8 cellular contexts compared by ENCODE assay signal in genomic region chr11:7665473-7666291, GRCh38. TPM values are rescaled to one million over a fixed set of nuclear protein-coding genes. Genes with fewer than 3 reads are reported as not detected.
DNase-seq lines count a peak whose midpoint lies in the region; ATAC-seq and TF ChIP-seq lines count a peak whose summit lies in the region.

No MANE protein-coding gene starts in this region.

- H3K9me3 ChIP-seq in CD4-positive, alpha-beta memory T cell (ENCODE audit: control insufficient read depth in 1 of 2, low read length in 2 of 2): no peaks in the 10 kb centered on the region
- H3K9me3 ChIP-seq in endodermal cell (ENCODE audit: control insufficient read depth, low read length): peaks cover 12% of the 10 kb centered on the region

- no peak overlapping the region for H3K4me3 Mint-ChIP-seq in CD4-positive, alpha-beta memory T cell
- H3K4me3 Mint-ChIP-seq in activated CD8-positive, alpha-beta T cell treated with anti-CD3 and anti-CD28 coated beads, Interleukin-2, amount 10 ng/mL, durations not matched to agents 7 days and 5 days: no peak overlapping the region
- H3K4me3 Mint-ChIP-seq in endodermal cell: no peak overlapping the region
- no peak overlapping the region for H3K4me3 Mint-ChIP-seq in stimulated activated memory B cell treated with anti-CD40 and anti-IgM and Interleukin-4, amounts not matched to agents 10 μg/mL and 1 μg/mL and 100 μg/mL, for 72 hours

- no peak overlapping the region for H3K27ac Mint-ChIP-seq in CD4-positive, alpha-beta memory T cell
- no peak overlapping the region for H3K27ac Mint-ChIP-seq in activated CD8-positive, alpha-beta T cell treated with anti-CD3 and anti-CD28 coated beads, Interleukin-2, amount 10 ng/mL, durations not matched to agents 7 days and 5 days
- peak overlapping the region; percentile 76 for H3K27ac Mint-ChIP-seq in endodermal cell
- no peak overlapping the region for H3K27ac Mint-ChIP-seq in stimulated activated memory B cell treated with anti-CD40 and anti-IgM and Interleukin-4, amounts not matched to agents 10 μg/mL and 1 μg/mL and 100 μg/mL, for 72 hours

- TF ChIP-seq CTCF in endodermal cell (conservative IDR thresholded peaks at IDR 0.05): peak; percentile 89

- no peaks in the 10 kb centered on the region for H3K27me3 ChIP-seq in CD4-positive, alpha-beta memory T cell (ENCODE audit: insufficient read depth, low read length)
- H3K27me3 ChIP-seq in endodermal cell (ENCODE audit: control insufficient read depth, insufficient read depth, low read length, poor library complexity, severe bottlenecking): no peaks in the 10 kb centered on the region

- H3K9ac ChIP-seq in endodermal cell (ENCODE audit: extremely low read depth, low read length, poor library complexity, severe bottlenecking): no peak overlapping the region

- POLR2A ChIA-PET in CD4-positive, alpha-beta memory T cell (lab: Charles Lee; ENCODE audit: partially characterized antibody): interaction anchor here (2.3 kb wide), 1 partner anchor 151 kb away, joined by 6 read pairs; no protein-coding TSS in a partner anchor
- POLR2A ChIA-PET in activated CD8-positive, alpha-beta T cell treated with anti-CD3 and anti-CD28 coated beads, Interleukin-2, amount 10 ng/mL, durations not matched to agents 7 days and 5 days (lab: Charles Lee): no interaction called here

- no peak overlapping the region for H3K27ac ChIP-seq in CD4-positive, alpha-beta memory T cell (ENCODE audit: low read depth, low read length)
- H3K27ac ChIP-seq in endodermal cell (ENCODE audit: low read depth, low read length): no peak overlapping the region

- no peaks in the 10 kb centered on the region for H3K4me1 ChIP-seq in CD4-positive, alpha-beta memory T cell (ENCODE audit: insufficient read depth, low read length)
- H3K4me1 ChIP-seq in endodermal cell (ENCODE audit: control insufficient read depth, insufficient read depth, low read length): peaks cover 7% of the 10 kb centered on the region

- peaks cover 0 to 3% (median under 1%) of the 10 kb centered on the region in 4 donors for H3K4me1 Mint-ChIP-seq in CD4-positive, alpha-beta memory T cell
- H3K4me1 Mint-ChIP-seq in activated CD8-positive, alpha-beta T cell treated with anti-CD3 and anti-CD28 coated beads, Interleukin-2, amount 10 ng/mL, durations not matched to agents 7 days and 5 days (ENCODE audit: low read depth): no peaks in the 10 kb centered on the region
- peaks cover 21% of the 10 kb centered on the region for H3K4me1 Mint-ChIP-seq in endodermal cell
- peaks cover 10% of the 10 kb centered on the region for H3K4me1 Mint-ChIP-seq in stimulated activated memory B cell treated with anti-CD40 and anti-IgM and Interleukin-4, amounts not matched to agents 10 μg/mL and 1 μg/mL and 100 μg/mL, for 72 hours

- peak; percentile 38 for TF ChIP-seq POLR2A in GM19193 (IDR thresholded peaks at IDR 0.05; ENCODE audit: extremely low read depth, insufficient read depth, insufficient read length)

- intact Hi-C loops in CD4-positive, alpha-beta memory T cell (cut with micrococcal nuclease): loop anchor here (1.0 kb wide), 3 partner anchors 94 to 223 kb away; partner anchors contain the start of gene PPFIBP2

- no peaks in the 10 kb centered on the region for H3K36me3 ChIP-seq in CD4-positive, alpha-beta memory T cell (ENCODE audit: insufficient read depth, low read length)
- peaks cover 61% of the 10 kb centered on the region for H3K36me3 ChIP-seq in endodermal cell (ENCODE audit: control insufficient read depth, insufficient read depth, low read length)

- WGBS in endodermal cell (ENCODE audit: insufficient coverage in 1 of 2, insufficient read length in 1 of 2), 2 experiments: 68 to 81% methylated on average over 6 to 20 of the region's 20 CpGs

- no peak overlapping the region for H3K4me3 ChIP-seq in CD4-positive, alpha-beta memory T cell (ENCODE audit: low read length in 2 of 2)
- no peak overlapping the region for H3K4me3 ChIP-seq in endodermal cell (ENCODE audit: low read length)

- H3K9me3 Mint-ChIP-seq in CD4-positive, alpha-beta memory T cell: no peaks in the 10 kb centered on the region
- no peaks in the 10 kb centered on the region for H3K9me3 Mint-ChIP-seq in activated CD8-positive, alpha-beta T cell treated with anti-CD3 and anti-CD28 coated beads, Interleukin-2, amount 10 ng/mL, durations not matched to agents 7 days and 5 days (ENCODE audit: insufficient read depth)
- H3K9me3 Mint-ChIP-seq in endodermal cell: peaks cover 26% of the 10 kb centered on the region
- H3K9me3 Mint-ChIP-seq in stimulated activated memory B cell treated with anti-CD40 and anti-IgM and Interleukin-4, amounts not matched to agents 10 μg/mL and 1 μg/mL and 100 μg/mL, for 72 hours: no peaks in the 10 kb centered on the region

- peak; percentile 99 for ATAC-seq in HG03159 (IDR thresholded peaks at IDR 0.05; ENCODE audit: unreplicated experiment)
- ATAC-seq in activated CD8-positive, alpha-beta T cell treated with anti-CD3 and anti-CD28 coated beads, Interleukin-2, amount 10 ng/mL, durations not matched to agents 7 days and 5 days: peak; percentile 95
- peak; percentile 97 for ATAC-seq in stimulated activated memory B cell treated with anti-CD40 and anti-IgM and Interleukin-4, amounts not matched to agents 10 μg/mL and 1 μg/mL and 100 μg/mL, for 72 hours

- peaks cover 2 to 9% of the 10 kb centered on the region in 2 donors for H3K36me3 Mint-ChIP-seq in CD4-positive, alpha-beta memory T cell
- no peaks in the 10 kb centered on the region for H3K36me3 Mint-ChIP-seq in activated CD8-positive, alpha-beta T cell treated with anti-CD3 and anti-CD28 coated beads, Interleukin-2, amount 10 ng/mL, durations not matched to agents 7 days and 5 days (ENCODE audit: low read depth)
- H3K36me3 Mint-ChIP-seq in endodermal cell (ENCODE audit: low read depth): peaks cover 85% of the 10 kb centered on the region
- peaks cover 44% of the 10 kb centered on the region for H3K36me3 Mint-ChIP-seq in stimulated activated memory B cell treated with anti-CD40 and anti-IgM and Interleukin-4, amounts not matched to agents 10 μg/mL and 1 μg/mL and 100 μg/mL, for 72 hours

- peak; percentile 58 to 70 (median 68) for DNase-seq in CD4-positive, alpha-beta memory T cell
- DNase-seq in NCI-H69 (lab: John Stamatoyannopoulos, UW): peak; percentile 74
- DNase-seq in activated CD8-positive, alpha-beta T cell treated with anti-CD3 and anti-CD28 coated beads, Interleukin-2, amount 10 ng/mL, durations not matched to agents 7 days and 5 days: peak; percentile 72
- peak; percentile 93 for DNase-seq in endodermal cell
- DNase-seq in myocyte (ENCODE audit: low read depth): peak; percentile 65

- CTCF ChIA-PET in CD4-positive, alpha-beta memory T cell (lab: Charles Lee; ENCODE audit: partially characterized antibody): interaction anchor here (0.7 to 4.7 kb wide), 12 partner anchors 8 to 853 kb away, joined by 3 to 49 read pairs (median 3); partner anchors contain the start of genes CYB5R2 and PPFIBP2
- CTCF ChIA-PET in activated CD8-positive, alpha-beta T cell treated with anti-CD3 and anti-CD28 coated beads, Interleukin-2, amount 10 ng/mL, durations not matched to agents 7 days and 5 days (lab: Charles Lee): interaction anchor here (0.7 to 3.4 kb wide), 12 partner anchors 12 to 313 kb away, joined by 3 to 27 read pairs (median 4); partner anchors contain the start of gene PPFIBP2

- H3K27me3 Mint-ChIP-seq in CD4-positive, alpha-beta memory T cell: peaks cover 3 to 5% of the 10 kb centered on the region in 2 donors
- H3K27me3 Mint-ChIP-seq in activated CD8-positive, alpha-beta T cell treated with anti-CD3 and anti-CD28 coated beads, Interleukin-2, amount 10 ng/mL, durations not matched to agents 7 days and 5 days (ENCODE audit: low read depth): no peaks in the 10 kb centered on the region
- H3K27me3 Mint-ChIP-seq in endodermal cell (ENCODE audit: insufficient read depth): no peaks in the 10 kb centered on the region
- no peaks in the 10 kb centered on the region for H3K27me3 Mint-ChIP-seq in stimulated activated memory B cell treated with anti-CD40 and anti-IgM and Interleukin-4, amounts not matched to agents 10 μg/mL and 1 μg/mL and 100 μg/mL, for 72 hours

RNA-seq across cellular contexts. Expression of gene CYB5R2, which starts 7.6 kb away (rescaled TPM):
- total RNA-seq in CD4-positive, alpha-beta memory T cell: not detected
- polyA plus RNA-seq in CD4-positive, alpha-beta memory T cell: under 1 TPM in 1 of 2 donors, not detected in 1; 0.17 TPM
- total RNA-seq in activated CD8-positive, alpha-beta T cell treated with anti-CD3 and anti-CD28 coated beads, Interleukin-2, amount 10 ng/mL, durations not matched to agents 7 days and 5 days: under 1 TPM; 0.24 to 0.55 TPM
- total RNA-seq in endodermal cell (10 to 100 TPM; 31.7 to 51.9 TPM), myocyte (0.67 TPM in 1 of 2 replicates, not detected in the other)
- polyA plus RNA-seq in endodermal cell (2013, experiment 1 of 2): 19.1 TPM
- 20.4 TPM for polyA plus RNA-seq in endodermal cell (2013, experiment 2 of 2)
- 4.1 TPM for polyA plus RNA-seq in myocyte (2012)

RNA-seq across cellular contexts. Expression of gene OVCH2, which starts 40.6 kb away (rescaled TPM):
- not detected for total RNA-seq in CD4-positive, alpha-beta memory T cell
- polyA plus RNA-seq in CD4-positive, alpha-beta memory T cell: not detected
- total RNA-seq in activated CD8-positive, alpha-beta T cell treated with anti-CD3 and anti-CD28 coated beads, Interleukin-2, amount 10 ng/mL, durations not matched to agents 7 days and 5 days: not detected
- 10 to 100 TPM in 1 of 2 donors, 1 to 10 TPM in 1; 8.2 to 30.1 TPM for total RNA-seq in endodermal cell
- polyA plus RNA-seq in endodermal cell (2013, experiment 1 of 2): 2.8 TPM
- polyA plus RNA-seq in endodermal cell (2013, experiment 2 of 2): 4.9 TPM
- total RNA-seq in myocyte: not detected in 2 replicates
- 2.3 TPM for polyA plus RNA-seq in myocyte (2012)

Comparison
In these comparisons a context has a peak if more than half of its experiments do, and no peak if none do; other contexts are left out.
1. RNA of gene CYB5R2, which starts 7.6 kb away (total RNA-seq): 31.7 to 51.9 TPM in endodermal cell; 0.67 TPM in myocyte, 0.24 to 0.55 TPM in activated CD8-positive, alpha-beta T cell treated with anti-CD3 and anti-CD28 coated beads, Interleukin-2, amount 10 ng/mL, durations not matched to agents 7 days and 5 days and not detected in CD4-positive, alpha-beta memory T cell; every median in the first group is over 10 times any median in the second.
2. Peak in every context shown above with its lines, with median percentiles within 50 percentile points of each other: DNase-seq and ATAC-seq.